In the genomic region with DNA sequence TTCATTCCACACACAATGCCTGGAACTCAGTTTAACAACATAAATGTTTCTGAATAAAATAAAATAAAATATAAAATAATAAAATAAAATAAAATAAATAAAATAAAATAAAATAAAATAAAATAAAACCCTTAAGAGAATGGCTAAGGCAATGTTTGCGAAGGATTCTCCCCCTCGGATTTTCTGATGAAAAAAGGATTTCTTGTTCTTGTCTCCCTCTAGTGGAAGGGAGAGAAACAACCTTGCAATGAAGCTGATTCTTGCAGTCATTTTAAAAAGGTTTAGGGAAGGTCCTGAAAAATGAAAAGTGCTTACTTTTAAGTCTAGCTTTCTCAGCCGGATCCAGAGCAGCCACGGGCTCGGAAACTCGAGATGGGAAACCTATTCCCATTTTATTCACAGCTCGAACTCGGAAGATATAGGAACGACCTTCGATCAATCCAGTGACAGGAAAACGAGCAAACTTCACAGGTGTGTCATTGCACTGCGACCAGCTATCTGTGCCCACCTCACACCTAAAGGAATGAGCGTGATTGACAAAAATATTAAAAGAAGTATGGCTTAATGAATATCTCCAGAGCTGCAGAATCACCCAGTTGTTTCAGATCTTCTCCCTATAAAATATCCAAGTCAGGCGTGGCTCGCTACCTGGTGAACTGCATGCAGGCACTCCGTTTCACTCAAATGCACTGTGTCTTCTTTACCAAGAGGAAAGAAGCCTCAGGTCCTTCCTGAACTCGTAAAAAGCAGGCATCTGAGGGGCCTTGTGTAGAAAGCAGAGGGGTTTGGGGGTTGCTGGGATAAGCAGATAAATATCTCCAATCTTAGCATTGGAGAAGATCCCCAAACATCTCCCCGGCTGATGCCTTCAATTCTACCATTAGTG, we compare ENCODE assay signal across 8 cellular contexts.
DNase-seq lines count a peak whose midpoint lies in the region; ATAC-seq and TF ChIP-seq lines count a peak whose summit lies in the region.

No MANE protein-coding gene starts in this region.

- H3K36me3 Mint-ChIP-seq in H9 (ENCODE audit: insufficient read depth in 1 of 3, low read depth in 3 of 3) (no peaks in the 10 kb centered on the region), endodermal cell (ENCODE audit: low read depth) (no peaks in the 10 kb centered on the region), nephron progenitor cell (ENCODE audit: low read depth) (peaks cover 7% of the 10 kb centered on the region)

- H3K4me3 Mint-ChIP-seq in H9 (no peak overlapping the region), endodermal cell (no peak overlapping the region), nephron progenitor cell (no peak overlapping the region)

- H2BK12ac ChIP-seq in H9 (ENCODE audit: insufficient read length, low read depth, low read length), result no peak overlapping the region

- DNase-seq in CD1c-positive myeloid dendritic cell (ENCODE audit: extremely low spot score), result peak; percentile 64
- no peak for DNase-seq in H9
- no peak for DNase-seq in endodermal cell
- no peak for DNase-seq in nephron progenitor cell
- DNase-seq in activated effector memory CD4-positive, alpha-beta T cell treated with Interleukin-2 at 50 U/mL for 16 hours, result no peak

- no peak overlapping the region for H2BK15ac ChIP-seq in H9 (ENCODE audit: low read depth, low read length)

- no peak overlapping the region for H3K18ac ChIP-seq in H9 (ENCODE audit: insufficient read length, low read depth, low read length)

- no peaks in the 10 kb centered on the region for H3K4me1 ChIP-seq in H9 (ENCODE audit: insufficient read depth, low read length)
- peaks cover 22% of the 10 kb centered on the region for H3K4me1 ChIP-seq in OCI-LY1 (ENCODE audit: insufficient read depth, low read length, severe bottlenecking)
- no peaks in the 10 kb centered on the region for H3K4me1 ChIP-seq in endodermal cell (ENCODE audit: control insufficient read depth, insufficient read depth, low read length)

- no peaks in the 10 kb centered on the region for H4K20me1 ChIP-seq in H9 (ENCODE audit: control insufficient read depth, insufficient read depth, insufficient read length)
- no peaks in the 10 kb centered on the region for H4K20me1 ChIP-seq in OCI-LY1 (ENCODE audit: insufficient read depth, low read length)

- no peak overlapping the region for H3T11ph ChIP-seq in H9 (ENCODE audit: low read length)

- H2BK120ac ChIP-seq in H9 (ENCODE audit: low read depth, low read length, poor library complexity, severe bottlenecking), result no peak overlapping the region

- no peak overlapping the region for H2AK5ac ChIP-seq in H9 (ENCODE audit: insufficient read length, low read length)

- H3K36me3 ChIP-seq in OCI-LY1 (ENCODE audit: insufficient read depth, low read length) (no peaks in the 10 kb centered on the region), endodermal cell (ENCODE audit: control insufficient read depth, insufficient read depth, low read length) (no peaks in the 10 kb centered on the region)

- no peaks in the 10 kb centered on the region for H3K9me3 Mint-ChIP-seq in H9
- no peaks in the 10 kb centered on the region for H3K9me3 Mint-ChIP-seq in endodermal cell
- no peaks in the 10 kb centered on the region for H3K9me3 Mint-ChIP-seq in nephron progenitor cell

- peak overlapping the region; percentile 56 for H2AFZ ChIP-seq in H9 (ENCODE audit: low read length)
- H2AFZ ChIP-seq in OCI-LY1 (ENCODE audit: low read length), result no peak overlapping the region

- H3K23ac ChIP-seq in H9 (ENCODE audit: insufficient read length, low read depth, low read length), result no peak overlapping the region

- H4K5ac ChIP-seq in H9 (ENCODE audit: insufficient read length, low read depth, low read length), result no peak overlapping the region

- H3K4me2 ChIP-seq in H9 (ENCODE audit: insufficient read depth, insufficient read length, low read length), result no peak overlapping the region
- H3K4me2 ChIP-seq in OCI-LY1 (ENCODE audit: low read length), result peak overlapping the region; percentile 36; the same call in 1 of the 2 replicates

- TF ChIP-seq CTCF in H9 (conservative IDR thresholded peaks at IDR 0.05) (peak; percentile 85), OCI-LY1 (IDR thresholded peaks at IDR 0.05; ENCODE audit: low read length) (peak; percentile 49), endodermal cell (conservative IDR thresholded peaks at IDR 0.05) (peak; percentile 91), nephron progenitor cell (IDR thresholded peaks at IDR 0.05) (peak; percentile 88)

- no peaks in the 10 kb centered on the region for H3K79me2 ChIP-seq in H9 (ENCODE audit: insufficient read depth, low read length)
- no peaks in the 10 kb centered on the region for H3K79me2 ChIP-seq in OCI-LY1 (ENCODE audit: insufficient read depth, low read length)

- no peak overlapping the region for H2BK5ac ChIP-seq in H9 (ENCODE audit: insufficient read length, low read length)

- no peak overlapping the region for H3K14ac ChIP-seq in H9 (ENCODE audit: insufficient read depth, low read length)

- H3K56ac ChIP-seq in H9 (ENCODE audit: insufficient read length, low read depth, low read length), result no peak overlapping the region

- WGBS in H9 (ENCODE audit: extremely low coverage, insufficient read length, low lambda C conversion rate), result no CpG with 5 or more reads among the region's 18 CpGs
- WGBS in endodermal cell (ENCODE audit: insufficient coverage in 1 of 2, insufficient read length in 1 of 2), 2 experiments, result 60 to 64% methylated on average over 10 to 18 of the region's 18 CpGs

- ATAC-seq in HG03135 (IDR thresholded peaks at IDR 0.05; ENCODE audit: unreplicated experiment), result no peak
- ATAC-seq in esophagus mucosa, result no peak

- H3K4me3 ChIP-seq in OCI-LY1 (ENCODE audit: low read depth, low read length, poor library complexity, severe bottlenecking) (no peak overlapping the region), endodermal cell (ENCODE audit: low read length) (no peak overlapping the region)

- H3K4me1 Mint-ChIP-seq in H9, result peaks cover 4 to 5% of the 10 kb centered on the region in 2 experiments; a peak in 3 of 4 replicates
- H3K4me1 Mint-ChIP-seq in endodermal cell, result peaks cover 5% of the 10 kb centered on the region
- peaks cover 18% of the 10 kb centered on the region for H3K4me1 Mint-ChIP-seq in nephron progenitor cell

- H3K9me2 ChIP-seq in OCI-LY1 (ENCODE audit: low read depth, low read length), result no peaks in the 10 kb centered on the region

- H3K79me1 ChIP-seq in H9 (ENCODE audit: insufficient read depth, low read depth, low read length, poor library complexity, severe bottlenecking), result no peaks in the 10 kb centered on the region

- H2BK20ac ChIP-seq in H9 (ENCODE audit: low read depth, low read length, poor library complexity, severe bottlenecking), result no peak overlapping the region

- no peaks in the 10 kb centered on the region for H3K27me3 Mint-ChIP-seq in H9 (ENCODE audit: low read depth)
- no peaks in the 10 kb centered on the region for H3K27me3 Mint-ChIP-seq in endodermal cell (ENCODE audit: insufficient read depth)
- H3K27me3 Mint-ChIP-seq in nephron progenitor cell (ENCODE audit: low read depth, poor library complexity), result peaks cover 4% of the 10 kb centered on the region

- H3K27ac Mint-ChIP-seq in H9 (peak overlapping the region in 1 of 3 experiments; percentile 84; a peak in 1 of 7 replicates), endodermal cell (no peak overlapping the region), nephron progenitor cell (peak overlapping the region; percentile 86)

- H4K91ac ChIP-seq in H9 (ENCODE audit: insufficient read length, low read depth, low read length), result no peak overlapping the region

- H4K8ac ChIP-seq in H9 (replicated peaks; ENCODE audit: insufficient read length, low read depth, low read length), result no peak overlapping the region

- no peak overlapping the region for H3K27ac ChIP-seq in H9 (ENCODE audit: insufficient read length, low read depth, low read length)
- H3K27ac ChIP-seq in OCI-LY1 (ENCODE audit: low read depth, low read length, poor library complexity, severe bottlenecking), result no peak overlapping the region
- H3K27ac ChIP-seq in endodermal cell (ENCODE audit: low read depth, low read length), result no peak overlapping the region

- H3K23me2 ChIP-seq in H9 (ENCODE audit: insufficient read length, low read depth, low read length, poor library complexity, severe bottlenecking), result no peaks in the 10 kb centered on the region

- H3K9ac ChIP-seq in H9 (ENCODE audit: extremely low read depth, insufficient read length, low read length) (no peak overlapping the region), OCI-LY1 (ENCODE audit: low read length) (no peak overlapping the region), endodermal cell (ENCODE audit: extremely low read depth, low read length, poor library complexity, severe bottlenecking) (no peak overlapping the region)

- no peak overlapping the region for H3K4ac ChIP-seq in H9 (ENCODE audit: low read depth, low read length)

- H3K9me3 ChIP-seq in H9 (ENCODE audit: control insufficient read depth, low read depth, low read length), result no peaks in the 10 kb centered on the region
- H3K9me3 ChIP-seq in OCI-LY1 (ENCODE audit: low read length), result no peaks in the 10 kb centered on the region
- H3K9me3 ChIP-seq in endodermal cell (ENCODE audit: control insufficient read depth, low read length), result no peaks in the 10 kb centered on the region

- H3F3A ChIP-seq in OCI-LY1 (ENCODE audit: insufficient read depth, low read length), result no peaks in the 10 kb centered on the region

- H3K27me3 ChIP-seq in H9 (ENCODE audit: insufficient read depth, low read length) (no peaks in the 10 kb centered on the region), OCI-LY1 (ENCODE audit: insufficient read depth, low read length) (no peaks in the 10 kb centered on the region), endodermal cell (ENCODE audit: control insufficient read depth, insufficient read depth, low read length, poor library complexity, severe bottlenecking) (no peaks in the 10 kb centered on the region)
